Comparison of ENCODE assay signal across 17 cellular contexts in genomic region chr4:38691251-38692008, GRCh38. TPM values are rescaled to one million over a fixed set of nuclear protein-coding genes. Genes with fewer than 3 reads are reported as not detected.
DNase-seq lines count a peak whose midpoint lies in the region; ATAC-seq, FAIRE-seq and TF ChIP-seq lines count a peak whose summit lies in the region.
"Had no signal": no experiment of that assay in that cellular context is flagged by ENCODE, and none has a peak within 500 bp of the region (broad histone marks: within the 10 kb centered on the region; RNA-seq: fewer than 3 reads in every experiment).

No MANE protein-coding gene starts in this region.

- intact Hi-C loops in GM12878 (cut with micrococcal nuclease; ENCODE audit: unreplicated experiment) (no loop called here), Right ventricle myocardium superior (cut with DNase I) (no loop called here), pancreas (cut with DNase I) (no loop called here)

- TF ChIP-seq RAD21 in GM12878 (IDR thresholded peaks at IDR 0.05; ENCODE audit: insufficient read depth, low read depth, low read length): no peak

- H3K27ac ChIP-seq in AG04450 (ENCODE audit: low read depth, low read length) (peak overlapping the region; percentile 71), GM12878 (ENCODE audit: control insufficient read depth, insufficient read depth) (no peak overlapping the region), pancreas (no peak overlapping the region)
- H3K27ac ChIP-seq: cardiac muscle cell had no signal

- RAD21 ChIA-PET in GM12878 (lab: Charles Lee; ENCODE audit: unreplicated experiment): interaction anchor here (2.3 kb wide), 1 partner anchor 16 kb away, joined by 6 read pairs; no protein-coding TSS in a partner anchor

- FAIRE-seq in GM12878 (lab: Jason Lieb, UNC) (peak; percentile 31), pancreas (lab: Jason Lieb, UNC) (no peak)

- SMC1A ChIA-PET in GM12878 (lab: Charles Lee; ENCODE audit: uncharacterized antibody, unreplicated experiment): interaction anchor here (0.6 to 1.3 kb wide), 4 partner anchors 15 to 318 kb away, joined by 3 to 4 read pairs (median 4); partner anchors contain the start of gene TLR10

- TF ChIP-seq EP300 in GM12878 (IDR thresholded peaks at IDR 0.05; ENCODE audit: borderline replicate concordance in 1 of 2, control insufficient read depth in 1 of 2, low read depth in 2 of 2, low read length in 2 of 2): no peak

- H3K4me3 ChIP-seq in AG04450 (ENCODE audit: low read depth, low read length): no peak overlapping the region
- H3K4me3 ChIP-seq in GM12878: no peak overlapping the region
- no peak overlapping the region for H3K4me3 ChIP-seq in pancreas
- H3K4me3 ChIP-seq: cardiac muscle cell, skin epidermis, tibial nerve had no signal

- in situ Hi-C loops in GM12878 (cut with MboI): no loop called here

- H3K9me3 ChIP-seq in AG04450 (ENCODE audit: control insufficient read depth, insufficient read depth, low read length) (peaks cover 4% of the 10 kb centered on the region; the same call in 1 of the 2 replicates), GM12878 (replicated peaks; ENCODE audit: control insufficient read depth, insufficient read depth, low read length) (no peaks in the 10 kb centered on the region), pancreas (no peaks in the 10 kb centered on the region)
- H3K9me3 ChIP-seq: tibial nerve had no signal

- H3K79me2 ChIP-seq in GM12878 (ENCODE audit: control insufficient read depth, insufficient read depth, low read length): no peaks in the 10 kb centered on the region

- no peak for TF ChIP-seq POLR2A in GM12878 (IDR thresholded peaks at IDR 0.05; ENCODE audit: low read depth, low read length)

- POLR2A ChIA-PET in AG04450 (lab: Yijun Ruan, JAX) (interaction anchor here (1.2 kb wide), 2 partner anchors 14 to 28 kb away, joined by 3 to 8 read pairs; no protein-coding TSS in a partner anchor), GM12878 (lab: Charles Lee) (interaction anchor here (0.7 kb wide), 1 partner anchor 10 kb away, joined by 3 read pairs; no protein-coding TSS in a partner anchor)

- H3K36me3 ChIP-seq in GM12878 (ENCODE audit: control insufficient read depth in 2 of 2, insufficient read depth in 2 of 2, low read length in 1 of 2) (peaks cover 0 to 25% of the 10 kb centered on the region in 2 experiments; a peak in 2 of 4 replicates), pancreas (peaks cover 0 to 59% (median 37%) of the 10 kb centered on the region in 3 donors)

- H3K27me3 ChIP-seq in AG04450 (ENCODE audit: control insufficient read depth, insufficient read depth, low read length) (no peaks in the 10 kb centered on the region), GM12878 (replicated peaks in 1 of 2; ENCODE audit: control insufficient read depth in 2 of 2, insufficient read depth in 2 of 2, low read length in 1 of 2) (no peaks in the 10 kb centered on the region; a peak in 1 of 4 replicates), pancreas (no peaks in the 10 kb centered on the region)
- H3K27me3 ChIP-seq: cardiac muscle cell, tibial nerve had no signal

- no peaks in the 10 kb centered on the region for H4K20me1 ChIP-seq in GM12878 (ENCODE audit: control insufficient read depth, insufficient read depth)

- no peak overlapping the region for H3K9ac ChIP-seq in GM12878 (ENCODE audit: control insufficient read depth, insufficient read depth, low read length)

- no peak for ATAC-seq in GM12878
- peak; percentile 69 for ATAC-seq in Right ventricle myocardium superior (ENCODE audit: poor library complexity)
- ATAC-seq in pancreas: peak in 3 of 4 donors; percentile 20 to 30 (median 28)
- ATAC-seq in HG02870 (IDR thresholded peaks at IDR 0.05; ENCODE audit: unreplicated experiment): no peak
- no peak for ATAC-seq in HG03108 (IDR thresholded peaks at IDR 0.05; ENCODE audit: unreplicated experiment)
- ATAC-seq: HCT116; naive thymus-derived CD4-positive, alpha-beta T cell had no signal

- TF ChIP-seq CTCF in AG04450 (IDR thresholded peaks at IDR 0.05; ENCODE audit: low read depth, low read length): no peak
- TF ChIP-seq CTCF in GM12878 (IDR thresholded peaks at IDR 0.05 in 2 of 3, conservative IDR thresholded peaks at IDR 0.05 in 1 of 3; ENCODE audit: control insufficient read depth in 2 of 3, extremely low read depth in 1 of 3, insufficient read depth in 1 of 3, low read depth in 3 of 3, low read length in 3 of 3): no peak
- no peak for TF ChIP-seq CTCF in pancreas (IDR thresholded peaks at IDR 0.05)

- DNase-seq in AG04450 (ENCODE audit: low read depth, low spot score) (peak; percentile 73), GM12878 (ENCODE audit: low read depth, low spot score) (no peak), Right ventricle myocardium superior (no peak), pancreas (no peak), anterior cingulate cortex (lab: John Stamatoyannopoulos, UW) (no peak), NCI-H524 (lab: John Stamatoyannopoulos, UW) (no peak)
- DNase-seq: activated CD4-positive, alpha-beta T cell treated with anti-CD3 and anti-CD28 coated beads for 4 hours; activated effector memory CD4-positive, alpha-beta T cell treated with Interleukin-2 at 50 U/mL for 16 hours; immature natural killer cell; MV-4-11; naive thymus-derived CD4-positive, alpha-beta T cell had no signal

- no peaks in the 10 kb centered on the region for H3K4me1 ChIP-seq in GM12878 (ENCODE audit: control insufficient read depth, insufficient read depth, low read length)
- H3K4me1 ChIP-seq in pancreas: peaks cover 0 to 29% (median 0%) of the 10 kb centered on the region in 3 donors

- WGBS in GM12878 (ENCODE audit: insufficient coverage, insufficient replicate concordance, low lambda C conversion rate, missing lambda C conversion rate): 73% methylated on average over 9 of the region's 9 CpGs
- WGBS in pancreas, 2 donors: 64 to 70% methylated on average over 9 of the region's 9 CpGs

- CTCF ChIA-PET in AG04450 (lab: Charles Lee): interaction anchor here (0.9 to 3.0 kb wide), 7 partner anchors 12 to 629 kb away, joined by 3 to 18 read pairs (median 6); no protein-coding TSS in a partner anchor
- CTCF ChIA-PET in GM12878 (lab: Yijun Ruan, JAX): interaction anchor here (0.7 to 1.6 kb wide), 2 partner anchors 8 to 16 kb away, joined by 3 to 5 read pairs; no protein-coding TSS in a partner anchor

- BruUV-seq in GM12878 (replicated peaks; lab: Mats Ljungman, UMichigan): no TSS peak

- no peak overlapping the region for H2AFZ ChIP-seq in GM12878 (ENCODE audit: control insufficient read depth, low read depth, low read length)

- H3K4me2 ChIP-seq in GM12878 (ENCODE audit: control insufficient read depth, insufficient read depth): no peak overlapping the region

TF ChIP-seq in GM12878, 131 proteins besides CTCF, POLR2A, EP300 and RAD21 (continues in another document):
- TF ChIP-seq, protein P1, sequence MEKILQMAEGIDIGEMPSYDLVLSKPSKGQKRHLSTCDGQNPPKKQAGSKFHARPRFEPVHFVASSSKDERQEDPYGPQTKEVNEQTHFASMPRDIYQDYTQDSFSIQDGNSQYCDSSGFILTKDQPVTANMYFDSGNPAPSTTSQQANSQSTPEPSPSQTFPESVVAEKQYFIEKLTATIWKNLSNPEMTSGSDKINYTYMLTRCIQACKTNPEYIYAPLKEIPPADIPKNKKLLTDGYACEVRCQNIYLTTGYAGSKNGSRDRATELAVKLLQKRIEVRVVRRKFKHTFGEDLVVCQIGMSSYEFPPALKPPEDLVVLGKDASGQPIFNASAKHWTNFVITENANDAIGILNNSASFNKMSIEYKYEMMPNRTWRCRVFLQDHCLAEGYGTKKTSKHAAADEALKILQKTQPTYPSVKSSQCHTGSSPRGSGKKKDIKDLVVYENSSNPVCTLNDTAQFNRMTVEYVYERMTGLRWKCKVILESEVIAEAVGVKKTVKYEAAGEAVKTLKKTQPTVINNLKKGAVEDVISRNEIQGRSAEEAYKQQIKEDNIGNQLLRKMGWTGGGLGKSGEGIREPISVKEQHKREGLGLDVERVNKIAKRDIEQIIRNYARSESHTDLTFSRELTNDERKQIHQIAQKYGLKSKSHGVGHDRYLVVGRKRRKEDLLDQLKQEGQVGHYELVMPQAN (conservative IDR thresholded peaks at IDR 0.05): no peak
- TF ChIP-seq MYB (IDR thresholded peaks at IDR 0.05; ENCODE audit: borderline replicate concordance, low read depth, low read length) (no peak), ESRRA (IDR thresholded peaks at IDR 0.05; ENCODE audit: low read length) (no peak), RAD51 (IDR thresholded peaks at IDR 0.05) (no peak), NRF1 (conservative IDR thresholded peaks at IDR 0.05; ENCODE audit: low read depth, low read length) (no peak), HDAC2 (IDR thresholded peaks at IDR 0.05) (no peak), NR2C2 (IDR thresholded peaks at IDR 0.05; ENCODE audit: borderline replicate concordance, control insufficient read depth, insufficient read length, low read depth) (no peak)
- TF ChIP-seq, protein P2, sequence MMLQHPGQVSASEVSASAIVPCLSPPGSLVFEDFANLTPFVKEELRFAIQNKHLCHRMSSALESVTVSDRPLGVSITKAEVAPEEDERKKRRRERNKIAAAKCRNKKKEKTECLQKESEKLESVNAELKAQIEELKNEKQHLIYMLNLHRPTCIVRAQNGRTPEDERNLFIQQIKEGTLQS (IDR thresholded peaks at IDR 0.05; ENCODE audit: borderline replicate concordance, extremely low read depth, low read depth, low read length): no peak

RNA-seq across cellular contexts. Expression of gene KLF3, which starts 27.4 kb away (rescaled TPM):
- 22.1 and 24.3 TPM in 2 replicates for polyA plus RNA-seq in AG04450 (2011; rRNA removed)
- polyA minus RNA-seq in AG04450 (2011; rRNA and poly(A)+ RNA removed): 33.5 and 46.4 TPM in 2 replicates
- 9.0 and 9.1 TPM in 2 replicates for total RNA-seq in GM12878 (2013; cell fraction: nucleolus; rRNA removed)
- 2.2 and 2.3 TPM in 2 replicates for total RNA-seq in GM12878 (2014; rRNA removed)
- total RNA-seq in GM12878 (2014; rRNA removed; fragmentation: Illumina TruSeq; extraction: Trizol): 1.9 and 2.6 TPM in 2 replicates
- total RNA-seq in GM12878 (2021): 5.7 and 5.8 TPM in 2 replicates
- 11.5 TPM for polyA plus RNA-seq in GM12878 (2011; ENCODE audit: low read depth)
- 4.1 and 4.7 TPM in 2 replicates for polyA plus RNA-seq in GM12878 (2011; rRNA removed)
- polyA plus RNA-seq in GM12878 (2011; cell fraction: cytosol; rRNA removed): 3.3 TPM in 2 replicates
- polyA plus RNA-seq in GM12878 (2011; cell fraction: nucleus; rRNA removed): 5.8 and 6.0 TPM in 2 replicates
- 15.4 and 15.8 TPM in 2 replicates for polyA plus RNA-seq in GM12878 (2012)
- 4.1 and 4.9 TPM in 2 replicates for polyA plus RNA-seq in GM12878 (2014; fragmentation: Illumina TruSeq; extraction: Trizol)
- 1 to 10 TPM; 1.4 to 1.5 TPM for polyA plus RNA-seq in GM12878 (2014; fragmentation: Nextera tagmentation; extraction: Ambion mirVana)
- polyA plus RNA-seq in GM12878 (2014; rRNA removed): 2.4 TPM in 2 replicates
- polyA plus RNA-seq in GM12878 (2016; fragmentation: Nextera tagmentation; extraction: Ambion mirVana): 1 to 10 TPM; 1.4 to 1.7 TPM
- 7.2 and 9.9 TPM in 2 replicates for polyA minus RNA-seq in GM12878 (2011; rRNA and poly(A)+ RNA removed)
- 2.8 and 3.8 TPM in 2 replicates for polyA minus RNA-seq in GM12878 (2011; cell fraction: cytosol; rRNA and poly(A)+ RNA removed)
- polyA minus RNA-seq in GM12878 (2011; cell fraction: nucleus; rRNA and poly(A)+ RNA removed): 12.6 and 20.4 TPM in 2 replicates
- total RNA-seq in Right ventricle myocardium superior: 16.5 TPM
- 10 to 100 TPM; 19.8 to 33.4 (median 28.6) TPM for total RNA-seq in pancreas
- 10 to 100 TPM in 1 of 2 donors, 1 to 10 TPM in 1; 8.7 to 11.2 TPM for polyA plus RNA-seq in pancreas

Comparison
In these comparisons a context has a peak if more than half of its experiments do, and no peak if none do; other contexts are left out.
1. ATAC-seq: peak in Right ventricle myocardium superior (single experiment) and pancreas (3 of 4); none in GM12878 (single experiment), HG02870 (single experiment) and HG03108 (single experiment).